ENCODE assay signal across 1 cellular context in the genomic region with DNA sequence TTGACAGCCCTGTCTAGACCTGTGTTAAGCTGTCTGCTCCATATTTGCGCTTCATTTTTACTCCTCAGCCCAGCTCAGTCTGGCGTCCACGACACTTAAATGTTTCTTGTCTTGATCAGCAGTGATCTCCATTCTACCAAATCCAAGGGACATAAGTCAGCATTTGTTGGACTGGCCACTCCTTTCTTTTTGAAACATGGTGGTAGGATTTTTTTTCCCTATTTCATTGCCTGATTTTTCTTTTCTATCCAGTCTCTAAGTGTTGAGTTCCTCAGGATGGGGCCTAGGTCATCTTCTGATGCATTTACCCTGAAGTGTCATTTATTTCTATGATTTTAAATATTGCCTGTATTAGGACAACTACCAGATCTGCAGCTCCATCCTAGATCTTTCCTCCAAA.
TF ChIP-seq lines count a peak whose summit lies in the region.

No MANE protein-coding gene starts in this region.

TF ChIP-seq in HepG2, 621 proteins besides CTCF, POLR2A, EP300 and RAD21:
- TF ChIP-seq, protein P1, sequence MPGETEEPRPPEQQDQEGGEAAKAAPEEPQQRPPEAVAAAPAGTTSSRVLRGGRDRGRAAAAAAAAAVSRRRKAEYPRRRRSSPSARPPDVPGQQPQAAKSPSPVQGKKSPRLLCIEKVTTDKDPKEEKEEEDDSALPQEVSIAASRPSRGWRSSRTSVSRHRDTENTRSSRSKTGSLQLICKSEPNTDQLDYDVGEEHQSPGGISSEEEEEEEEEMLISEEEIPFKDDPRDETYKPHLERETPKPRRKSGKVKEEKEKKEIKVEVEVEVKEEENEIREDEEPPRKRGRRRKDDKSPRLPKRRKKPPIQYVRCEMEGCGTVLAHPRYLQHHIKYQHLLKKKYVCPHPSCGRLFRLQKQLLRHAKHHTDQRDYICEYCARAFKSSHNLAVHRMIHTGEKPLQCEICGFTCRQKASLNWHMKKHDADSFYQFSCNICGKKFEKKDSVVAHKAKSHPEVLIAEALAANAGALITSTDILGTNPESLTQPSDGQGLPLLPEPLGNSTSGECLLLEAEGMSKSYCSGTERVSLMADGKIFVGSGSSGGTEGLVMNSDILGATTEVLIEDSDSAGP (CRISPR knock-in tag; IDR thresholded peaks at IDR 0.05; ENCODE audit: borderline replicate concordance): no peak
- TF ChIP-seq ZMYM3 (CRISPR knock-in tag; IDR thresholded peaks at IDR 0.05): no peak
- no peak for TF ChIP-seq ZNF850 (CRISPR knock-in tag; conservative IDR thresholded peaks at IDR 0.05)
- TF ChIP-seq ZNF788 (CRISPR knock-in tag; IDR thresholded peaks at IDR 0.05; ENCODE audit: borderline replicate concordance): no peak
- no peak for TF ChIP-seq ISL2 (CRISPR knock-in tag; IDR thresholded peaks at IDR 0.05)
